In the genomic region with DNA sequence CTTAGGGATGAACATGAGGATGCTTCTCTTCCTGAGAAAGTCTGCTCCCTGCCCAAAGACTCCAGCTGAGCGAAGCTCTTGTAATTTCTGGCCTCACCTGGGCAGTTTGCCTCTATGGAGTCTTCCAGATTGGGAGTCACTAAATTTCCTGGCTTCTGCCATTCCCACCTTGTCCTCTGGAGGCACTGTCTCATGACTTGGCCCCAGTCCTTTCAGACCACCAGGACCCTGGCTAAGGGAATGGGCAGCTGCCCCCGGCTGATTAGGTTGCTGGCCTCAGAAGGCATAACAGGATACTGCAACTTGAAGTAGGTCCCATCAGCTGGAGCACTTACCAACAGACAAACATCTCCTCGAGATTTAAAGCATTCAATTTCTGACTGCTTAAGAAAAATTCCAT, we compare ENCODE assay signal across 12 cellular contexts.
DNase-seq lines count a peak whose midpoint lies in the region; ATAC-seq, FAIRE-seq and TF ChIP-seq lines count a peak whose summit lies in the region.
"Had no signal": no experiment of that assay in that cellular context is flagged by ENCODE, and none has a peak within 500 bp of the region (broad histone marks: within the 10 kb centered on the region; RNA-seq: fewer than 3 reads in every experiment).

No MANE protein-coding gene starts in this region.

- TF ChIP-seq POLR2A in HCT116 (IDR thresholded peaks at IDR 0.05; ENCODE audit: borderline replicate concordance, extremely low read depth, insufficient read depth, insufficient read length) = no peak

- no peaks in the 10 kb centered on the region for H3K4me1 ChIP-seq in Caco-2
- H3K4me1 ChIP-seq in HCT116 (ENCODE audit: control insufficient read depth in 1 of 2, insufficient read depth in 2 of 2, low read length in 2 of 2) = peaks cover 6 to 31% of the 10 kb centered on the region in 2 experiments
- H3K4me1 ChIP-seq in keratinocyte (ENCODE audit: control insufficient read depth, extremely low read depth, insufficient read depth, low read length) = peaks cover 23% of the 10 kb centered on the region
- H3K4me1 ChIP-seq: prostate gland had no signal

- CTCF ChIA-PET in Caco-2 (lab: Charles Lee) = no interaction called here
- CTCF ChIA-PET in HCT116 (lab: Charles Lee) = interaction anchor here (0.7 to 1.7 kb wide), 3 partner anchors 9 to 105 kb away, joined by 3 to 4 read pairs (median 4); no protein-coding TSS in a partner anchor

- H3K79me2 ChIP-seq in HCT116 (ENCODE audit: insufficient read depth, low read length) (no peaks in the 10 kb centered on the region), keratinocyte (ENCODE audit: control insufficient read depth, insufficient read depth, low read length) (no peaks in the 10 kb centered on the region)

- H3K4me2 ChIP-seq in HCT116 (ENCODE audit: low read length) (no peak overlapping the region), keratinocyte (ENCODE audit: control insufficient read depth, extremely low read depth, insufficient read depth, low read depth, low read length) (no peak overlapping the region)

- peaks cover 10% of the 10 kb centered on the region for H3K27me3 Mint-ChIP-seq in Caco-2 (ENCODE audit: insufficient read depth, unreplicated experiment)
- H3K27me3 Mint-ChIP-seq in activated naive CD8-positive, alpha-beta T cell treated with anti-CD3 and anti-CD28 coated beads, Interleukin-2, amount 50 U/mL, for 24 hours = no peaks in the 10 kb centered on the region

- H4K20me1 ChIP-seq in HCT116 (ENCODE audit: insufficient read depth) (no peaks in the 10 kb centered on the region), keratinocyte (ENCODE audit: control insufficient read depth, extremely low read depth, insufficient read depth, low read length) (no peaks in the 10 kb centered on the region)

- RAD21 ChIA-PET in HCT116 (lab: Charles Lee; ENCODE audit: low non-redundant PET in 1 of 2, low total read pairs in 2 of 2, uncharacterized antibody in 2 of 2, unreplicated experiment in 2 of 2) = no interaction called here

- H2AFZ ChIP-seq in HCT116 (ENCODE audit: low read depth, low read length, poor library complexity, severe bottlenecking) (peak overlapping the region; percentile 17), keratinocyte (ENCODE audit: control insufficient read depth, low read length) (no peak overlapping the region)

- H3K27me3 ChIP-seq in Caco-2 (replicated peaks; ENCODE audit: control insufficient read depth, insufficient read depth, low read length) (no peaks in the 10 kb centered on the region), HCT116 (ENCODE audit: insufficient read depth, low read length) (peaks cover 8% of the 10 kb centered on the region; the same call in 1 of the 2 replicates), WERI-Rb-1 (ENCODE audit: insufficient read depth, low read depth, severe bottlenecking) (peaks cover 5% of the 10 kb centered on the region), keratinocyte (ENCODE audit: control insufficient read depth, extremely low read depth, insufficient read depth, low read length) (peaks cover 21% of the 10 kb centered on the region)

- no peaks in the 10 kb centered on the region for H3K36me3 ChIP-seq in Caco-2 (ENCODE audit: control insufficient read depth, insufficient read depth, low read length)
- no peaks in the 10 kb centered on the region for H3K36me3 ChIP-seq in HCT116 (ENCODE audit: control insufficient read depth in 1 of 2, insufficient read depth in 2 of 2, low read length in 2 of 2)
- H3K36me3 ChIP-seq in WERI-Rb-1 = no peaks in the 10 kb centered on the region
- H3K36me3 ChIP-seq in keratinocyte (ENCODE audit: control insufficient read depth in 2 of 2, extremely low read depth in 1 of 2, insufficient read depth in 2 of 2, low read length in 2 of 2) = no peaks in the 10 kb centered on the region
- H3K36me3 ChIP-seq: prostate gland had no signal

- dilution Hi-C loops in keratinocyte (cut with MboI; ENCODE audit: extremely low pct_ligation_motif_present, low sequenced_read_pairs) = no loop called here

- no peak for FAIRE-seq in keratinocyte (lab: Jason Lieb, UNC)
- FAIRE-seq: G401.6 had no signal

- H3K9me1 ChIP-seq in keratinocyte (ENCODE audit: control insufficient read depth, extremely low read depth, insufficient read depth, low read length) = peaks cover 3% of the 10 kb centered on the region

- intact Hi-C loops in Caco-2 (cut with micrococcal nuclease; ENCODE audit: unreplicated experiment) = no loop called here
- intact Hi-C loops in HCT116 (cut with micrococcal nuclease) = no loop called here

- no peak overlapping the region for H3K4me3 Mint-ChIP-seq in Caco-2 (ENCODE audit: unreplicated experiment)
- no peak overlapping the region for H3K4me3 Mint-ChIP-seq in activated naive CD8-positive, alpha-beta T cell treated with anti-CD3 and anti-CD28 coated beads, Interleukin-2, amount 50 U/mL, for 24 hours

- H3K27ac Mint-ChIP-seq in Caco-2 (ENCODE audit: unreplicated experiment) = no peak overlapping the region
- no peak overlapping the region for H3K27ac Mint-ChIP-seq in activated naive CD8-positive, alpha-beta T cell treated with anti-CD3 and anti-CD28 coated beads, Interleukin-2, amount 50 U/mL, for 24 hours

- H3K4me1 Mint-ChIP-seq in Caco-2 (ENCODE audit: low read depth, unreplicated experiment) = no peaks in the 10 kb centered on the region
- H3K4me1 Mint-ChIP-seq in activated naive CD8-positive, alpha-beta T cell treated with anti-CD3 and anti-CD28 coated beads, Interleukin-2, amount 50 U/mL, for 24 hours = peaks cover 16% of the 10 kb centered on the region

- H3K27ac ChIP-seq in HCT116 (ENCODE audit: low read depth, low read length) = no peak overlapping the region
- no peak overlapping the region for H3K27ac ChIP-seq in WERI-Rb-1
- H3K27ac ChIP-seq in keratinocyte (ENCODE audit: control insufficient read depth, insufficient read depth, low read length) = no peak overlapping the region
- H3K27ac ChIP-seq: prostate gland had no signal

- DNase-seq in Caco-2 (peak; percentile 34 to 36), HCT116 (ENCODE audit: low read depth, low spot score) (no peak), WERI-Rb-1 (peak; percentile 22), keratinocyte (ENCODE audit: low read depth, low spot score) (no peak), RPMI8226 (no peak), glomerular visceral epithelial cell (ENCODE audit: extremely low spot score) (no peak)
- DNase-seq in activated naive CD8-positive, alpha-beta T cell treated with anti-CD3 and anti-CD28 coated beads, Interleukin-2, amount 50 U/mL, for 24 hours = no peak
- DNase-seq in stimulated activated naive CD8-positive, alpha-beta T cell treated with anti-CD3 and anti-CD28 coated beads, Interleukin-15, Interleukin-2, amounts not matched to agents 100 U/mL and 50 U/mL, for 24 hours = no peak
- DNase-seq: NCI-H1092 treated with DMSO at 0.1 percent for 48 hours had no signal

- no peak overlapping the region for H3K9ac ChIP-seq in HCT116 (ENCODE audit: low read length)
- no peak overlapping the region for H3K9ac ChIP-seq in keratinocyte (ENCODE audit: control insufficient read depth, extremely low read depth, insufficient read depth, low read length)

- peak; percentile 36 to 39 for TF ChIP-seq CTCF in Caco-2 (IDR thresholded peaks at IDR 0.05; ENCODE audit: insufficient read depth in 1 of 2, low read depth in 1 of 2, low read length in 1 of 2, severe bottlenecking in 1 of 2, unreplicated experiment in 1 of 2)
- TF ChIP-seq CTCF in HCT116 (IDR thresholded peaks at IDR 0.05 in 2 of 3, conservative IDR thresholded peaks at IDR 0.05 in 1 of 3; ENCODE audit: borderline replicate concordance in 1 of 3, insufficient read depth in 1 of 3, low read depth in 2 of 3, low read length in 2 of 3) = peak in 2 of 3 experiments; percentile 76 to 85; a peak in 4 of 6 replicates
- TF ChIP-seq CTCF in WERI-Rb-1 (IDR thresholded peaks at IDR 0.05; ENCODE audit: low read depth, low read length) = peak; percentile 62
- TF ChIP-seq CTCF in keratinocyte (optimal IDR thresholded peaks at IDR 0.05 in 1 of 3, IDR thresholded peaks at IDR 0.05 in 1 of 3, conservative IDR thresholded peaks at IDR 0.05 in 1 of 3; ENCODE audit: extremely low read depth in 1 of 3, insufficient read depth in 2 of 3, low read length in 3 of 3) = peak; percentile 36 to 58 (median 54)

- H3K9me3 ChIP-seq in Caco-2 (no peaks in the 10 kb centered on the region; the same call in 1 of the 2 replicates), HCT116 (ENCODE audit: control insufficient read depth in 1 of 2, insufficient read depth in 1 of 2, low read depth in 1 of 2, low read length in 2 of 2) (no peaks in the 10 kb centered on the region), WERI-Rb-1 (ENCODE audit: severe bottlenecking) (peaks cover 5% of the 10 kb centered on the region), keratinocyte (ENCODE audit: control insufficient read depth, low read depth, low read length) (no peaks in the 10 kb centered on the region)
- H3K9me3 ChIP-seq: prostate gland had no signal

- no peaks in the 10 kb centered on the region for H3K36me3 Mint-ChIP-seq in Caco-2 (ENCODE audit: insufficient read depth, unreplicated experiment)
- no peaks in the 10 kb centered on the region for H3K36me3 Mint-ChIP-seq in activated naive CD8-positive, alpha-beta T cell treated with anti-CD3 and anti-CD28 coated beads, Interleukin-2, amount 50 U/mL, for 24 hours (ENCODE audit: low read depth)

- ATAC-seq in HCT116 = peak; percentile 60
- no peak for ATAC-seq in activated naive CD8-positive, alpha-beta T cell treated with anti-CD3 and anti-CD28 coated beads, Interleukin-2, amount 50 U/mL, for 24 hours
- ATAC-seq in stimulated activated naive CD8-positive, alpha-beta T cell treated with anti-CD3 and anti-CD28 coated beads, Interleukin-15, Interleukin-2, amounts not matched to agents 100 U/mL and 50 U/mL, for 24 hours = no peak
- ATAC-seq: Right ventricle myocardium inferior had no signal

- POLR2A ChIA-PET in Caco-2 (lab: Charles Lee) = no interaction called here
- POLR2A ChIA-PET in HCT116 (lab: Charles Lee) = no interaction called here

- H3K4me3 ChIP-seq in Caco-2 (ENCODE audit: low read depth, low read length) (no peak overlapping the region), HCT116 (replicated peaks in 1 of 2; ENCODE audit: low read depth in 1 of 2, low read length in 2 of 2) (no peak overlapping the region), WERI-Rb-1 (ENCODE audit: low read depth, low read length) (no peak overlapping the region), keratinocyte (ENCODE audit: control insufficient read depth in 2 of 3, extremely low read depth in 1 of 3, insufficient read depth in 2 of 3, low read depth in 1 of 3, low read length in 3 of 3) (no peak overlapping the region)
- H3K4me3 ChIP-seq: prostate gland had no signal

- no peaks in the 10 kb centered on the region for H3K9me2 ChIP-seq in HCT116 (ENCODE audit: insufficient read depth)

- H3K9me3 Mint-ChIP-seq in Caco-2 (ENCODE audit: unreplicated experiment) = peaks cover 31% of the 10 kb centered on the region
- H3K9me3 Mint-ChIP-seq in activated naive CD8-positive, alpha-beta T cell treated with anti-CD3 and anti-CD28 coated beads, Interleukin-2, amount 50 U/mL, for 24 hours = peaks cover 17% of the 10 kb centered on the region

- BruUV-seq in Caco-2 (replicated peaks; lab: Mats Ljungman, UMichigan) = no TSS peak
- no TSS peak for BruUV-seq in HCT116 (replicated peaks; lab: Mats Ljungman, UMichigan)

- peak; percentile 22; the same call in 1 of the 2 replicates for TF ChIP-seq RAD21 in HCT116 (IDR thresholded peaks at IDR 0.05; ENCODE audit: low read depth)

Comparison
In these comparisons a context has a peak if more than half of its experiments do, and no peak if none do; other contexts are left out.
1. DNase-seq: peak in Caco-2 (2 of 2) and WERI-Rb-1 (single experiment); none in HCT116 (single experiment), keratinocyte (single experiment), RPMI8226 (single experiment), activated naive CD8-positive, alpha-beta T cell treated with anti-CD3 and anti-CD28 coated beads, Interleukin-2, amount 50 U/mL, for 24 hours (single experiment), glomerular visceral epithelial cell (single experiment) and stimulated activated naive CD8-positive, alpha-beta T cell treated with anti-CD3 and anti-CD28 coated beads, Interleukin-15, Interleukin-2, amounts not matched to agents 100 U/mL and 50 U/mL, for 24 hours (single experiment).
2. Peak in every context shown above with its lines, with median percentiles within 50 percentile points of each other: CTCF ChIP-seq.